In genomic region chr4:120897981-120898719, GRCh38 we compare ENCODE assay signal across 33 cellular contexts.
"Had no signal": no experiment of that assay in that cellular context is flagged by ENCODE, and none has a peak within 500 bp of the region (broad histone marks: within the 10 kb centered on the region; RNA-seq: fewer than 3 reads in every experiment).

No MANE protein-coding gene starts in this region.

- H2AFZ ChIP-seq: PC-9 had no signal

- H3K9me2 ChIP-seq: SK-N-SH had no signal

- H3K4me3 ChIP-seq: MG63, PC-9, SJSA1 had no signal

- H3K9ac ChIP-seq: SK-N-SH had no signal

- ATAC-seq: Panc1, Right ventricle myocardium inferior had no signal

- H3K4me2 ChIP-seq: PC-9, SK-N-SH had no signal

- H3K36me3 ChIP-seq: MG63 had no signal

- H3K9me3 ChIP-seq: MG63, SJSA1, SK-N-SH had no signal

- H3K27me3 ChIP-seq: MG63, SJSA1 had no signal

- DNase-seq: Kasumi-1, KG1, MG63, NCI-H1048, NCI-H1092 treated with DMSO at 0.1 percent for 48 hours, NCI-H1105 treated with DMSO at 0.1 percent for 48 hours, NCI-H1417, NCI-H1436, NCI-H146, NCI-H1694, NCI-H187, NCI-H1930, NCI-H2029 treated with DMSO at 0.1 percent for 48 hours, NCI-H2081 treated with DMSO at 0.1 percent for 48 hours, NCI-H2107, NCI-H2171, NCI-H226, NCI-H446 treated with DMSO at 0.1 percent for 48 hours, NCI-H510A, NCI-H524, NCI-H526, NCI-H69, NCI-H748 treated with DMSO at 0.1 percent for 48 hours, NCI-H82, PC-9, SHP77, SIG-M5, SK-N-SH, SW 1271 had no signal

- H3K4me1 ChIP-seq: SJSA1 had no signal

- H3K27ac ChIP-seq: PC-9, RWPE1, SJSA1 had no signal
